ENCODE assay signal across 8 cellular contexts in the genomic region with DNA sequence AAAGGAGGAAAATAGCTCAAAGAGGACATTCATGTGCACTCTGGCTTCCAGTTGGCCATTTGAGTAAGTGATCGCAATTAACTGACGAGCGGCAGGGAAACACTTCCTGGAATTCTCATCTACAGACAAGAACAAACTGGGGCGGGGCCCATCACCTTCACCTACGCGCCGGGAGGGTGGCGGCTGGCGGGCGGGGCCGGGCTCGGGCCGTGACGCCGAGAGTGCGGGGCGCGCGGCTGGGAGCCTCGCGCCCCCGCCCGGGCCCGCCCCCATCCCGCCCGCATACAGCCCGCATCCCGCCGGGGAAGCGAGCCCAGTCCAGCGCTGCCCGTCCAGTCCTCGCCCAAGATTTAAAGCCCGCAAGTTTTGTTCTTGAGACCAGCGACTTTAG. TPM values are rescaled to one million over a fixed set of nuclear protein-coding genes. Genes with fewer than 3 reads are reported as not detected.
A peak's percentile ranks its signal among the peaks of the same experiment; 100 is the strongest.
DNase-seq lines count a peak whose midpoint lies in the region; ATAC-seq, FAIRE-seq and TF ChIP-seq lines count a peak whose summit lies in the region.

A gene with protein sequence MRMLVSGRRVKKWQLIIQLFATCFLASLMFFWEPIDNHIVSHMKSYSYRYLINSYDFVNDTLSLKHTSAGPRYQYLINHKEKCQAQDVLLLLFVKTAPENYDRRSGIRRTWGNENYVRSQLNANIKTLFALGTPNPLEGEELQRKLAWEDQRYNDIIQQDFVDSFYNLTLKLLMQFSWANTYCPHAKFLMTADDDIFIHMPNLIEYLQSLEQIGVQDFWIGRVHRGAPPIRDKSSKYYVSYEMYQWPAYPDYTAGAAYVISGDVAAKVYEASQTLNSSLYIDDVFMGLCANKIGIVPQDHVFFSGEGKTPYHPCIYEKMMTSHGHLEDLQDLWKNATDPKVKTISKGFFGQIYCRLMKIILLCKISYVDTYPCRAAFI (plus strand): TSS at position 281 of the 391 bp plus-strand sequence. CDS start 16,546 bp downstream, outside the sequence.

- no peak within 1 kb of the TSS for H3K27ac Mint-ChIP-seq in astrocyte (ENCODE audit: unreplicated experiment)

- H3K27ac ChIP-seq in astrocyte (ENCODE audit: low read depth, low read length) = peak within 1 kb of the TSS; percentile 59
- H3K27ac ChIP-seq in iPS-20b (ENCODE audit: low read length) = no peak within 1 kb of the TSS
- peak within 1 kb of the TSS; percentile 90 for H3K27ac ChIP-seq in skeletal muscle tissue (ENCODE audit: low read depth, low read length)

- H3K9me3 Mint-ChIP-seq in astrocyte (ENCODE audit: unreplicated experiment) = no peaks in the 10 kb centered on the region

- H3K27me3 ChIP-seq in H7 (ENCODE audit: control insufficient read depth, insufficient read depth, low read length) (peaks cover 32% of the 10 kb centered on the region), NT2/D1 (ENCODE audit: insufficient read depth, insufficient read length) (peaks cover 59% of the 10 kb centered on the region), astrocyte (ENCODE audit: insufficient read depth, low read length) (no peaks in the 10 kb centered on the region), iPS-20b (ENCODE audit: insufficient read depth, low read length) (peaks cover 43% of the 10 kb centered on the region), skeletal muscle tissue (ENCODE audit: control insufficient read depth in 3 of 3, insufficient read depth in 3 of 3, low read length in 3 of 3) (no peaks in the 10 kb centered on the region)

- peaks cover 8% of the 10 kb centered on the region for H3K27me3 Mint-ChIP-seq in astrocyte (ENCODE audit: low read depth, unreplicated experiment)

- peak within 1 kb of the TSS; percentile 89 for H2AFZ ChIP-seq in astrocyte (ENCODE audit: low read depth, low read length)

- H3K4me2 ChIP-seq in astrocyte (ENCODE audit: low read length) = peak within 1 kb of the TSS; percentile 85

- H3K4me1 ChIP-seq in NT2/D1 (ENCODE audit: insufficient read depth, insufficient read length) (peaks cover 5% of the 10 kb centered on the region), astrocyte (ENCODE audit: insufficient read depth, low read length) (peaks cover 6% of the 10 kb centered on the region), iPS-20b (ENCODE audit: insufficient read depth, low read length) (peaks cover 11% of the 10 kb centered on the region), skeletal muscle tissue (ENCODE audit: control insufficient read depth in 3 of 3, insufficient read depth in 3 of 3, low read length in 3 of 3) (peaks cover 3 to 10% (median 4%) of the 10 kb centered on the region in 3 donors)

- peaks cover 22% of the 10 kb centered on the region for H3K79me2 ChIP-seq in astrocyte (ENCODE audit: insufficient read depth, low read length)

- no peaks in the 10 kb centered on the region; the same call in 1 of the 2 replicates for H3K36me3 ChIP-seq in H7 (replicated peaks; ENCODE audit: control insufficient read depth, insufficient read depth, low read length)
- H3K36me3 ChIP-seq in NT2/D1 (ENCODE audit: insufficient read depth, insufficient read length, low read length) = no peaks in the 10 kb centered on the region
- H3K36me3 ChIP-seq in astrocyte (ENCODE audit: insufficient read depth, low read length) = no peaks in the 10 kb centered on the region
- H3K36me3 ChIP-seq in iPS-20b (ENCODE audit: insufficient read depth, low read depth, low read length) = no peaks in the 10 kb centered on the region
- peaks cover 0 to 4% (median 0%) of the 10 kb centered on the region in 3 donors for H3K36me3 ChIP-seq in skeletal muscle tissue (ENCODE audit: control insufficient read depth in 3 of 3, insufficient read depth in 3 of 3, low read length in 3 of 3)

- no peaks in the 10 kb centered on the region for H3K9me3 ChIP-seq in NT2/D1 (ENCODE audit: insufficient read depth, low read length)
- no peaks in the 10 kb centered on the region for H3K9me3 ChIP-seq in astrocyte (ENCODE audit: insufficient read depth, low read depth, low read length)
- no peaks in the 10 kb centered on the region for H3K9me3 ChIP-seq in iPS-20b (ENCODE audit: insufficient read depth, low read depth, low read length)
- no peaks in the 10 kb centered on the region for H3K9me3 ChIP-seq in skeletal muscle tissue (ENCODE audit: control insufficient read depth in 3 of 3, low read length in 3 of 3)

- peak within 1 kb of the TSS; percentile 73 for H3K4me3 ChIP-seq in H7 (ENCODE audit: insufficient read depth, low read depth, low read length)
- peak within 1 kb of the TSS; percentile 74 for H3K4me3 ChIP-seq in NT2/D1 (ENCODE audit: insufficient read length, low read depth)
- peak within 1 kb of the TSS; percentile 70 for H3K4me3 ChIP-seq in astrocyte (ENCODE audit: insufficient read depth, low read depth, low read length)
- peak within 1 kb of the TSS; percentile 72 for H3K4me3 ChIP-seq in iPS-20b (ENCODE audit: low read length)
- peak within 1 kb of the TSS; percentile 76 to 81 (median 81) for H3K4me3 ChIP-seq in skeletal muscle tissue (ENCODE audit: low read length in 3 of 3)

- FAIRE-seq in astrocyte (lab: Jason Lieb, UNC) = no peak

- peak within 1 kb of the TSS; percentile 86 for H3K4me3 Mint-ChIP-seq in astrocyte (ENCODE audit: unreplicated experiment)

- DNase-seq in H7 (peak; percentile 68), NT2/D1 (ENCODE audit: low read depth, low spot score) (no peak), astrocyte (ENCODE audit: low read depth) (no peak), cerebellar cortex (ENCODE audit: low spot score) (no peak), T1000 (lab: John Stamatoyannopoulos, UW) (no peak)

- H3K9ac ChIP-seq in NT2/D1 (ENCODE audit: insufficient read length, low read depth) (peak within 1 kb of the TSS; percentile 87), astrocyte (ENCODE audit: low read length) (peak within 1 kb of the TSS; percentile 86), iPS-20b (ENCODE audit: low read depth, low read length) (peak within 1 kb of the TSS; percentile 78), skeletal muscle tissue (ENCODE audit: low read depth in 1 of 3, low read length in 3 of 3) (peak within 1 kb of the TSS; percentile 82 to 90 (median 89))

- H4K20me1 ChIP-seq in astrocyte (ENCODE audit: insufficient read depth, low read length) = no peaks in the 10 kb centered on the region

- no peak for ATAC-seq in GM18511 (IDR thresholded peaks at IDR 0.05; ENCODE audit: unreplicated experiment)

- no peak for TF ChIP-seq CTCF in astrocyte (IDR thresholded peaks at IDR 0.05; ENCODE audit: insufficient read depth, low read depth, low read length)

- no peaks in the 10 kb centered on the region for H3K36me3 Mint-ChIP-seq in astrocyte (ENCODE audit: low read depth, unreplicated experiment)

- H3K4me1 Mint-ChIP-seq in astrocyte (ENCODE audit: low read depth, unreplicated experiment) = peaks cover 7% of the 10 kb centered on the region

RNA-seq across cellular contexts. Expression of the gene that starts here (rescaled TPM):
- 3.0 and 3.7 TPM in 2 replicates for total RNA-seq in H7 (2014; rRNA removed; shearing (Covaris generic))
- total RNA-seq in astrocyte (15.1 and 15.8 TPM in 2 replicates), skeletal muscle tissue (4.2 TPM)
